29 cellular contexts compared by ENCODE assay signal in the genomic region with DNA sequence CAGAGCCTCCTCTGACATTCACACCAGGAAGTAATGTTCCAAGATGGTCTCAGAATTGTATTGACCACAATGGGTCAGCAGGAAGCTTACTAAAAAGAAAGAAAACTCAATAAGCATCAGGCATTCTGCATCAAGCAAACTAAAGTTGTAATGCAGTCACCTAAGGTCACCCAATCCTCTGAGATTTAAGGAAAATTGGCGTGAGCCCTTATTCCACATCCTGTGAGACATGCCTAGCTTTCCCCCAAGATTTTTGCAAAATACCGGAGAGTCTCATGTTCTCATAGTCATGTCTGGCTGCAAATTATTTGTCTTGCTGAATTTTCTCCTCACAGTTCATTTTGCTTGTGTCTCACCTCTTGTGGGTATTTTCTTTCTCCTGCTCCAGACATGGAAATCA.
"Had no signal": no experiment of that assay in that cellular context is flagged by ENCODE, and none has a peak within 500 bp of the region (broad histone marks: within the 10 kb centered on the region; RNA-seq: fewer than 3 reads in every experiment).

No MANE protein-coding gene starts in this region.

- H3K36me3 ChIP-seq: breast epithelium had no signal

- H3K27me3 ChIP-seq: body of pancreas, breast epithelium had no signal

- H3K27ac ChIP-seq: body of pancreas, breast epithelium, coronary artery, VCaP had no signal

- ATAC-seq: activated naive CD8-positive, alpha-beta T cell treated with anti-CD3 and anti-CD28 coated beads, Interleukin-2, amount 50 U/mL, for 24 hours; body of pancreas had no signal

- DNase-seq: activated B cell treated with CpG ODN at 0.5 μM for 24 hours; activated CD4-positive, alpha-beta memory T cell treated with anti-CD3 and anti-CD28 coated beads for 36 hours; activated CD4-positive, alpha-beta T cell treated with anti-CD3 and anti-CD28 coated beads for 4 hours; activated CD4-positive, alpha-beta T cell treated with anti-CD3 and anti-CD28 coated beads, Interleukin-2, amount 50 U/mL, for 1 hour; activated CD4-positive, CD25-positive, alpha-beta regulatory T cell treated with anti-CD3 and anti-CD28 coated beads, Interleukin-2, amount 50 U/mL, for 72 hours; activated CD8-positive, alpha-beta memory T cell treated with anti-CD3 and anti-CD28 coated beads, Interleukin-2, amount 50 U/mL, for 48 hours; activated effector memory CD4-positive, alpha-beta T cell treated with Interleukin-2 at 50 U/mL for 16 hours; activated naive CD4-positive, alpha-beta T cell treated with anti-CD3 and anti-CD28 coated beads, Interleukin-2, amount 10 ng/mL, durations not matched to agents 7 days and 5 days; activated naive CD8-positive, alpha-beta T cell treated with anti-CD3 and anti-CD28 coated beads, Interleukin-2, amount 50 U/mL, for 24 hours; activated T-cell treated with anti-CD3 and anti-CD28 coated beads, Interleukin-2, amount 50 U/mL, for 48 hours; anterior cingulate cortex; body of pancreas; Kasumi-1; NCI-H1092 treated with DMSO at 0.1 percent for 48 hours; NCI-H1417 treated with DMSO at 0.1 percent for 48 hours; NCI-H187 treated with DMSO at 0.1 percent for 48 hours; NCI-H2081; NCI-H2171 treated with DMSO at 0.1 percent for 48 hours; NCI-H2227 treated with DMSO at 0.1 percent for 48 hours; NCI-H446 treated with DMSO at 0.1 percent for 48 hours; NCI-H524; Right ventricle myocardium superior; SW 1271; T-helper 1 cell; T-helper 2 cell; T-helper 9 cell had no signal

- H3K9me3 ChIP-seq: body of pancreas, breast epithelium had no signal

- H3K4me3 ChIP-seq: body of pancreas, breast epithelium, coronary artery had no signal

- H3K4me1 ChIP-seq: body of pancreas, breast epithelium had no signal
